ENCODE assay signal across 1 cellular context in the genomic region with DNA sequence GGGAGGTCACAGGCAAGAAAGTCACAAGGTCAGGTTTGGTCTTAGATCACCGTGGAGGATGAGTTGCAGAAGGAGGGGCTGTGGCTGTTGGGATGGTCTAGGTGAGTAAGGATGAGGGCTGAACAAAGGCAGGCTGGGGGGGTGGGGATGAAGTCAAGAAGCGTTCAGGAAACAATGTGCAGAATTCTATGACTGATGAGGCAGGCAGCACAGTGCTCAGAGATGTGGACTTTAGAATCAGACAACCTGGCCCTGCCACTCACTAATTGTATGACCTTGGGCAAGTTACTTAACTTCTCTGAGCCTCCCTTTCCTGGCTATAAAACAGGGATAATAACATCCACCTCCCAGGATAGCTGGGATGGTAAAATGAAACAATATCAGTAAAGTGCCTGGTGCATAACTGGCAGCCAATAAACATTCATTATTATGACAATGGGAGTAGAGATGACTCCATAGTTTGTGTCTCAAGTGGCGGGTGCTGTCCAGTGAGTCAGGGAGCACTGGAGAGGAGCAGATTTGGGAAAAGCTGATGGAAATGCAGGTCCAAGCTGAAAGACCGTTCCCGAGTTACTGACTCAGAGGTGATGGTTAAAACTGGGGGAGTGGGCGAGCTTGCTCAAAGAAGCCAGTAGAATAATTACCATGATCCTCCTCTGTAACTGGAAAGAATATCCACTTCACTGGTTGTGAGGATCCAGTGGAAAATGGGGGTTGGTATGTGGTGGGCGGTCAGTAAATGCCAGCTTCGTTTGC.
TF ChIP-seq lines count a peak whose summit lies in the region.

No MANE protein-coding gene starts in this region.

TF ChIP-seq in endothelial cell of umbilical vein, 7 proteins besides CTCF, POLR2A, EP300 and RAD21:
- TF ChIP-seq GATA2 (IDR thresholded peaks at IDR 0.05; ENCODE audit: insufficient read depth, insufficient read length, low read depth, low read length), result no peak
- TF ChIP-seq EZH2 (IDR thresholded peaks at IDR 0.05; ENCODE audit: borderline replicate concordance, low read depth, low read length, severe bottlenecking), result no peak
- TF ChIP-seq POLR2AphosphoS5 (IDR thresholded peaks at IDR 0.05; ENCODE audit: insufficient read depth, low read depth, low read length), result peak; percentile 12
